Comparison of ENCODE assay signal across 27 cellular contexts in genomic region chr15:96460106-96460505, GRCh38.
"Had no signal": no experiment of that assay in that cellular context is flagged by ENCODE, and none has a peak within 500 bp of the region (broad histone marks: within the 10 kb centered on the region; RNA-seq: fewer than 3 reads in every experiment).

No MANE protein-coding gene starts in this region.

- DNase-seq: activated B cell treated with CpG ODN at 0.5 μM for 24 hours; activated CD4-positive, alpha-beta T cell treated with anti-CD3 and anti-CD28 coated beads for 48 hours; activated CD4-positive, alpha-beta T cell treated with anti-CD3 and anti-CD28 coated beads, Interleukin-2, amount 50 U/mL, for 1 hour; activated CD4-positive, alpha-beta T cell treated with anti-CD3 and anti-CD28 coated beads, Interleukin-2, amount 50 U/mL, for 48 hours; activated CD8-positive, alpha-beta memory T cell treated with anti-CD3 and anti-CD28 coated beads for 24 hours; activated CD8-positive, alpha-beta T cell treated with anti-CD3 and anti-CD28 coated beads for 36 hours; activated effector memory CD4-positive, alpha-beta T cell treated with Interleukin-2 at 50 U/mL for 16 hours; activated gamma-delta T cell treated with Interleukin-2 at 50 U/mL for 16 hours; activated naive CD4-positive, alpha-beta T cell treated with anti-CD3 and anti-CD28 coated beads, Interleukin-2, amount 50 U/mL, for 16 hours; activated naive CD4-positive, alpha-beta T cell treated with Interleukin-2 at 50 U/mL for 16 hours; activated T-cell treated with anti-CD3 and anti-CD28 coated beads, Interleukin-2, amount 50 U/mL, for 4 hours; amniotic stem cell; anterior cingulate cortex; brain microvascular endothelial cell; cortex of kidney; dermis blood vessel endothelial cell; effector CD4-positive, alpha-beta T cell; effector memory CD8-positive, alpha-beta T cell; esophagus squamous epithelium; foreskin melanocyte; glutamatergic neuron; T-helper 1 cell; T-helper 17 cell; T1000; WERI-Rb-1 had no signal

- H3K36me3 ChIP-seq: brain microvascular endothelial cell, esophagus squamous epithelium, WERI-Rb-1 had no signal

- H3K4me3 ChIP-seq: esophagus squamous epithelium had no signal

- H3K27me3 ChIP-seq: brain microvascular endothelial cell, esophagus squamous epithelium had no signal

- H3K27ac ChIP-seq: brain microvascular endothelial cell, esophagus squamous epithelium, WERI-Rb-1 had no signal

- H3K9me3 ChIP-seq: esophagus squamous epithelium had no signal

- H3K4me1 ChIP-seq: esophagus squamous epithelium had no signal

- ATAC-seq: activated CD4-positive, CD25-positive, alpha-beta regulatory T cell treated with anti-CD3 and anti-CD28 coated beads, Interleukin-2, amount 50 U/mL, for 24 hours; activated CD8-positive, alpha-beta T cell treated with anti-CD3 and anti-CD28 coated beads for 36 hours; activated T-cell treated with anti-CD3 and anti-CD28 coated beads, Interleukin-2, amount 50 U/mL, for 4 hours; activated T-helper 17 cell treated with anti-CD3 and anti-CD28 coated beads, Interleukin-2, amount 50 U/mL, for 72 hours; effector memory CD8-positive, alpha-beta T cell; T-helper 17 cell had no signal
